22 cellular contexts compared by ENCODE assay signal in the genomic region with DNA sequence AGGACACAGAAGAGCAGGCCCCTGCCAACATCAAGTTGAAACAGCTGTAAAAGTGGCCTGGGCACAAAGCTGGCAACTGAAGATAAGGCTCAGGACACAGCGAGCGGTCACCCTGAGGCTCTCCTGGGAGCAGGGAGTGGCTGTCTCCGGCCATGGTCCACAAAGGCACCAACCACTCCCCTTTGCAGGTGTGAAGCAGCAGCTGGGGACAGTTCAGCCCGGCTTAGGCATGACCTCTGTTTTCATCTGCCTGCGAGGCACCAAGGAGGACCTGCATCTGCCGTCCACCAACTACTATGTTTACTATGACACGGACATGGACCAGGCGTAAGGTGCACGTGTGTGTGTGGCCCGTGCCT. TPM values are rescaled to one million over a fixed set of nuclear protein-coding genes. Genes with fewer than 3 reads are reported as not detected.
DNase-seq lines count a peak whose midpoint lies in the region; ATAC-seq, FAIRE-seq and TF ChIP-seq lines count a peak whose summit lies in the region.
"Had no signal": no experiment of that assay in that cellular context is flagged by ENCODE, and none has a peak within 500 bp of the region (broad histone marks: within the 10 kb centered on the region; RNA-seq: fewer than 3 reads in every experiment).

No MANE protein-coding gene starts in this region.

- H3K27me3 Mint-ChIP-seq in activated CD8-positive, alpha-beta T cell treated with anti-CD3 and anti-CD28 coated beads, Interleukin-2, amount 10 ng/mL, durations not matched to agents 7 days and 5 days (ENCODE audit: low read depth) = no peaks in the 10 kb centered on the region
- no peaks in the 10 kb centered on the region for H3K27me3 Mint-ChIP-seq in activated CD8-positive, alpha-beta T cell treated with anti-CD3 and anti-CD28 coated beads for 36 hours
- H3K27me3 Mint-ChIP-seq: stimulated activated naive CD8-positive, alpha-beta T cell treated with anti-CD3 and anti-CD28 coated beads, Interleukin-15, Interleukin-2, amounts not matched to agents 100 ng/mL and 50 ng/mL, for 24 hours; T-cell had no signal

- H3K4me1 ChIP-seq in left ventricle myocardium inferior (peaks cover 26% of the 10 kb centered on the region), neutrophil (ENCODE audit: control insufficient read depth in 1 of 2, insufficient read depth in 1 of 2, low read depth in 1 of 2, low read length in 1 of 2) (peaks cover 22 to 27% of the 10 kb centered on the region in 2 experiments)

- H3K27me3 ChIP-seq in left ventricle myocardium inferior (ENCODE audit: low read depth) (no peaks in the 10 kb centered on the region), neutrophil (no peaks in the 10 kb centered on the region)
- H3K27me3 ChIP-seq: SJCRH30, tibial nerve had no signal

- CTCF ChIA-PET in activated CD8-positive, alpha-beta T cell treated with anti-CD3 and anti-CD28 coated beads, Interleukin-2, amount 10 ng/mL, durations not matched to agents 7 days and 5 days (lab: Charles Lee) = interaction anchor here (1.8 kb wide), 1 partner anchor 14 kb away, joined by 10 read pairs; no protein-coding TSS in a partner anchor
- CTCF ChIA-PET in activated CD8-positive, alpha-beta T cell treated with anti-CD3 and anti-CD28 coated beads for 36 hours (lab: Charles Lee) = interaction anchor here (0.5 to 2.0 kb wide), 2 partner anchors 15 to 530 kb away, joined by 3 to 19 read pairs; no protein-coding TSS in a partner anchor

- peak overlapping the region; percentile 59 for H3K27ac Mint-ChIP-seq in activated CD8-positive, alpha-beta T cell treated with anti-CD3 and anti-CD28 coated beads, Interleukin-2, amount 10 ng/mL, durations not matched to agents 7 days and 5 days
- H3K27ac Mint-ChIP-seq in activated CD8-positive, alpha-beta T cell treated with anti-CD3 and anti-CD28 coated beads for 36 hours = no peak overlapping the region

- peaks cover 51% of the 10 kb centered on the region for H3K36me3 ChIP-seq in left ventricle myocardium inferior
- H3K36me3 ChIP-seq in neutrophil = peaks cover 79% of the 10 kb centered on the region

- H3K36me3 Mint-ChIP-seq in activated CD8-positive, alpha-beta T cell treated with anti-CD3 and anti-CD28 coated beads, Interleukin-2, amount 10 ng/mL, durations not matched to agents 7 days and 5 days (ENCODE audit: low read depth) = peaks cover 60% of the 10 kb centered on the region
- H3K36me3 Mint-ChIP-seq in activated CD8-positive, alpha-beta T cell treated with anti-CD3 and anti-CD28 coated beads for 36 hours (ENCODE audit: low read depth) = peaks cover 31% of the 10 kb centered on the region

- H3K9me3 Mint-ChIP-seq in activated CD8-positive, alpha-beta T cell treated with anti-CD3 and anti-CD28 coated beads, Interleukin-2, amount 10 ng/mL, durations not matched to agents 7 days and 5 days (ENCODE audit: insufficient read depth) = no peaks in the 10 kb centered on the region
- H3K9me3 Mint-ChIP-seq in activated CD8-positive, alpha-beta T cell treated with anti-CD3 and anti-CD28 coated beads for 36 hours = no peaks in the 10 kb centered on the region
- H3K9me3 Mint-ChIP-seq: stimulated activated naive CD8-positive, alpha-beta T cell treated with anti-CD3 and anti-CD28 coated beads, Interleukin-15, Interleukin-2, amounts not matched to agents 100 ng/mL and 50 ng/mL, for 24 hours; T-cell had no signal

- intact Hi-C loops in activated CD8-positive, alpha-beta T cell treated with anti-CD3 and anti-CD28 coated beads for 36 hours (cut with micrococcal nuclease) = no loop called here
- intact Hi-C loops in left ventricle myocardium inferior (cut with micrococcal nuclease) = no loop called here

- ATAC-seq in activated CD8-positive, alpha-beta T cell treated with anti-CD3 and anti-CD28 coated beads, Interleukin-2, amount 10 ng/mL, durations not matched to agents 7 days and 5 days = no peak
- no peak for ATAC-seq in activated CD8-positive, alpha-beta T cell treated with anti-CD3 and anti-CD28 coated beads for 36 hours
- no peak for ATAC-seq in GM21367 (IDR thresholded peaks at IDR 0.05; ENCODE audit: unreplicated experiment)
- ATAC-seq in HG03025 (IDR thresholded peaks at IDR 0.05; ENCODE audit: low FRiP score, unreplicated experiment) = no peak
- ATAC-seq: T-cell had no signal

- no peak for DNase-seq in activated CD8-positive, alpha-beta T cell treated with anti-CD3 and anti-CD28 coated beads, Interleukin-2, amount 10 ng/mL, durations not matched to agents 7 days and 5 days
- DNase-seq in activated CD8-positive, alpha-beta T cell treated with anti-CD3 and anti-CD28 coated beads for 36 hours = no peak
- DNase-seq in HTR-8/SVneo (ENCODE audit: insufficient read length, low spot score) (no peak), left ventricle myocardium inferior (no peak), NCI-H2029 (lab: John Stamatoyannopoulos, UW) (no peak)
- DNase-seq: 8988T; AML-193; DMS79; effector memory CD4-positive, alpha-beta T cell; NCI-H2081 treated with DMSO at 0.1 percent for 48 hours; NCI-H82; OCI-M1; psoas muscle; SJCRH30; stimulated activated CD4-positive, alpha-beta T cell treated with anti-CD3 and anti-CD28 coated beads, Interleukin-4, amount 100 ng/mL, for 24 hours; T-cell had no signal

- POLR2A ChIA-PET in activated CD8-positive, alpha-beta T cell treated with anti-CD3 and anti-CD28 coated beads, Interleukin-2, amount 10 ng/mL, durations not matched to agents 7 days and 5 days (lab: Charles Lee) = interaction anchor here (0.9 to 1.0 kb wide), 2 partner anchors 8 to 12 kb away, joined by 3 to 6 read pairs; partner anchors contain the start of gene TGOLN2
- POLR2A ChIA-PET in activated CD8-positive, alpha-beta T cell treated with anti-CD3 and anti-CD28 coated beads for 36 hours (lab: Charles Lee) = interaction anchor here (1.1 to 3.7 kb wide), 4 partner anchors 10 to 349 kb away, joined by 4 to 24 read pairs (median 5); partner anchors contain the start of gene MAT2A

- H3K4me3 ChIP-seq in left ventricle myocardium inferior = no peak overlapping the region
- no peak overlapping the region for H3K4me3 ChIP-seq in neutrophil (ENCODE audit: low read depth in 1 of 2, low read length in 1 of 2)
- H3K4me3 ChIP-seq: psoas muscle, SJCRH30, tibial nerve had no signal

- H3K4me1 Mint-ChIP-seq in activated CD8-positive, alpha-beta T cell treated with anti-CD3 and anti-CD28 coated beads, Interleukin-2, amount 10 ng/mL, durations not matched to agents 7 days and 5 days (ENCODE audit: low read depth) = peaks cover 41% of the 10 kb centered on the region
- peaks cover 38% of the 10 kb centered on the region for H3K4me1 Mint-ChIP-seq in activated CD8-positive, alpha-beta T cell treated with anti-CD3 and anti-CD28 coated beads for 36 hours (ENCODE audit: low read depth)

- no peaks in the 10 kb centered on the region for H3K9me3 ChIP-seq in left ventricle myocardium inferior (replicated peaks)
- no peaks in the 10 kb centered on the region for H3K9me3 ChIP-seq in neutrophil
- H3K9me3 ChIP-seq: psoas muscle, SJCRH30, tibial nerve had no signal

- peak overlapping the region; percentile 33 for H3K27ac ChIP-seq in left ventricle myocardium inferior (replicated peaks)
- H3K27ac ChIP-seq in neutrophil = peak overlapping the region; percentile 40
- H3K27ac ChIP-seq: HL-60, psoas muscle, SJCRH30, tibial nerve had no signal

- H3K4me3 Mint-ChIP-seq in activated CD8-positive, alpha-beta T cell treated with anti-CD3 and anti-CD28 coated beads, Interleukin-2, amount 10 ng/mL, durations not matched to agents 7 days and 5 days = no peak overlapping the region
- no peak overlapping the region for H3K4me3 Mint-ChIP-seq in activated CD8-positive, alpha-beta T cell treated with anti-CD3 and anti-CD28 coated beads for 36 hours
- H3K4me3 Mint-ChIP-seq: stimulated activated naive CD8-positive, alpha-beta T cell treated with anti-CD3 and anti-CD28 coated beads, Interleukin-15, Interleukin-2, amounts not matched to agents 100 ng/mL and 50 ng/mL, for 24 hours; T-cell had no signal

- peak; percentile 44 for FAIRE-seq in HTR-8/SVneo (lab: Jason Lieb, UNC)

- no peak for TF ChIP-seq CTCF in activated CD8-positive, alpha-beta T cell treated with anti-CD3 and anti-CD28 coated beads for 36 hours (IDR thresholded peaks at IDR 0.05)
- TF ChIP-seq CTCF in left ventricle myocardium inferior (IDR thresholded peaks at IDR 0.05; ENCODE audit: borderline replicate concordance) (no peak), neutrophil (IDR thresholded peaks at IDR 0.05) (no peak)

RNA-seq across cellular contexts. Expression of gene TGOLN2, which starts 12.9 kb away (rescaled TPM):
- 100 to 1,000 TPM; 100 to 102 TPM for total RNA-seq in activated CD8-positive, alpha-beta T cell treated with anti-CD3 and anti-CD28 coated beads, Interleukin-2, amount 10 ng/mL, durations not matched to agents 7 days and 5 days
- total RNA-seq in activated CD8-positive, alpha-beta T cell treated with anti-CD3 and anti-CD28 coated beads for 36 hours = 10 to 100 TPM; 62.8 to 64.0 TPM
- total RNA-seq in left ventricle myocardium inferior = 71.5 TPM

RNA-seq across cellular contexts. Expression of gene RETSAT, which starts 39.5 kb away (rescaled TPM):
- total RNA-seq in activated CD8-positive, alpha-beta T cell treated with anti-CD3 and anti-CD28 coated beads, Interleukin-2, amount 10 ng/mL, durations not matched to agents 7 days and 5 days = 10 to 100 TPM; 27.8 to 28.4 TPM
- 10 to 100 TPM; 21.3 to 22.9 TPM for total RNA-seq in activated CD8-positive, alpha-beta T cell treated with anti-CD3 and anti-CD28 coated beads for 36 hours
- total RNA-seq in left ventricle myocardium inferior = 39.4 TPM

RNA-seq across cellular contexts. Expression of gene ELMOD3, which starts 39.7 kb away (rescaled TPM):
- 10 to 100 TPM; 14.4 to 19.9 TPM for total RNA-seq in activated CD8-positive, alpha-beta T cell treated with anti-CD3 and anti-CD28 coated beads, Interleukin-2, amount 10 ng/mL, durations not matched to agents 7 days and 5 days
- 10 to 100 TPM; 11.8 to 13.0 TPM for total RNA-seq in activated CD8-positive, alpha-beta T cell treated with anti-CD3 and anti-CD28 coated beads for 36 hours
- 10.6 TPM for total RNA-seq in left ventricle myocardium inferior
